Comparison of ENCODE assay signal across 24 cellular contexts in genomic region chr18:63457987-63458386, GRCh38. TPM values are rescaled to one million over a fixed set of nuclear protein-coding genes. Genes with fewer than 3 reads are reported as not detected.
"Had no signal": no experiment of that assay in that cellular context is flagged by ENCODE, and none has a peak within 500 bp of the region (broad histone marks: within the 10 kb centered on the region; RNA-seq: fewer than 3 reads in every experiment).

No MANE protein-coding gene starts in this region.

- H3K9me3 Mint-ChIP-seq: activated CD4-positive, alpha-beta T cell treated with anti-CD3 and anti-CD28 coated beads, Interleukin-2, amount 10 ng/mL, durations not matched to agents 7 days and 5 days; activated CD8-positive, alpha-beta T cell treated with anti-CD3 and anti-CD28 coated beads for 36 hours; activated naive CD8-positive, alpha-beta T cell treated with anti-CD3 and anti-CD28 coated beads, Interleukin-2, amount 50 U/mL, for 24 hours; activated T-helper 1 cell treated with anti-CD3 and anti-CD28 coated beads, Interleukin-12 subunit alpha, Interleukin-12 subunit beta, Interleukin-2, Interleukin-4 antibody, amounts not matched to agents 30 ng/mL and 10 ng/mL and 1 ng/mL, durations not matched to agents 14 hours and 24 hours and 36 hours; effector memory CD8-positive, alpha-beta T cell; natural killer cell had no signal

- H3K27me3 Mint-ChIP-seq: activated naive CD8-positive, alpha-beta T cell treated with anti-CD3 and anti-CD28 coated beads, Interleukin-2, amount 50 U/mL, for 24 hours had no signal

- H3K4me1 Mint-ChIP-seq: activated CD4-positive, alpha-beta T cell treated with anti-CD3 and anti-CD28 coated beads, Interleukin-2, amount 10 ng/mL, durations not matched to agents 7 days and 5 days; activated naive CD8-positive, alpha-beta T cell treated with anti-CD3 and anti-CD28 coated beads, Interleukin-2, amount 50 U/mL, for 24 hours; natural killer cell had no signal

- H3K4me3 Mint-ChIP-seq: activated CD4-positive, alpha-beta T cell treated with anti-CD3 and anti-CD28 coated beads, Interleukin-2, amount 10 ng/mL, durations not matched to agents 7 days and 5 days; activated CD8-positive, alpha-beta T cell treated with anti-CD3 and anti-CD28 coated beads for 36 hours; activated naive CD8-positive, alpha-beta T cell treated with anti-CD3 and anti-CD28 coated beads, Interleukin-2, amount 50 U/mL, for 24 hours; activated T-helper 1 cell treated with anti-CD3 and anti-CD28 coated beads, Interleukin-12 subunit alpha, Interleukin-12 subunit beta, Interleukin-2, Interleukin-4 antibody, amounts not matched to agents 30 ng/mL and 10 ng/mL and 1 ng/mL, durations not matched to agents 14 hours and 24 hours and 36 hours; effector memory CD8-positive, alpha-beta T cell; mesothelial cell of epicardium; natural killer cell had no signal

- H3K27ac ChIP-seq: body of pancreas, dorsolateral prefrontal cortex, left ventricle myocardium inferior, ovary, prostate gland, upper lobe of right lung, WERI-Rb-1 had no signal

- H3K27me3 ChIP-seq: body of pancreas, ovary, upper lobe of right lung had no signal

- H3K4me3 ChIP-seq: body of pancreas, dorsolateral prefrontal cortex, left ventricle myocardium inferior, ovary, prostate gland, upper lobe of right lung had no signal

- FAIRE-seq: endothelial cell of umbilical vein had no signal

- H3K4me1 ChIP-seq: left ventricle myocardium inferior, upper lobe of right lung had no signal

- H3K36me3 Mint-ChIP-seq: mesothelial cell of epicardium, natural killer cell had no signal

- H3K27ac Mint-ChIP-seq: activated CD4-positive, alpha-beta T cell treated with anti-CD3 and anti-CD28 coated beads, Interleukin-2, amount 10 ng/mL, durations not matched to agents 7 days and 5 days; activated CD8-positive, alpha-beta T cell treated with anti-CD3 and anti-CD28 coated beads for 36 hours; activated naive CD8-positive, alpha-beta T cell treated with anti-CD3 and anti-CD28 coated beads, Interleukin-2, amount 50 U/mL, for 24 hours; activated T-helper 1 cell treated with anti-CD3 and anti-CD28 coated beads, Interleukin-12 subunit alpha, Interleukin-12 subunit beta, Interleukin-2, Interleukin-4 antibody, amounts not matched to agents 30 ng/mL and 10 ng/mL and 1 ng/mL, durations not matched to agents 14 hours and 24 hours and 36 hours; effector memory CD8-positive, alpha-beta T cell; mesothelial cell of epicardium; natural killer cell had no signal

- ATAC-seq: activated CD8-positive, alpha-beta T cell treated with anti-CD3 and anti-CD28 coated beads for 36 hours; activated naive CD8-positive, alpha-beta T cell treated with anti-CD3 and anti-CD28 coated beads, Interleukin-2, amount 50 U/mL, for 24 hours; body of pancreas; effector memory CD8-positive, alpha-beta T cell; natural killer cell; stimulated activated naive CD8-positive, alpha-beta T cell treated with anti-CD3 and anti-CD28 coated beads, Interleukin-15, Interleukin-2, amounts not matched to agents 100 U/mL and 50 U/mL, for 24 hours; upper lobe of right lung had no signal

- H3K36me3 ChIP-seq: left ventricle myocardium inferior, ovary, prostate gland, upper lobe of right lung, WERI-Rb-1 had no signal

- H3K9me3 ChIP-seq: body of pancreas, left ventricle myocardium inferior, ovary, prostate gland, upper lobe of right lung had no signal

- DNase-seq: activated CD4-positive, alpha-beta T cell treated with anti-CD3 and anti-CD28 coated beads, Interleukin-2, amount 10 ng/mL, durations not matched to agents 7 days and 5 days; activated CD4-positive, CD25-positive, alpha-beta regulatory T cell treated with anti-CD3 and anti-CD28 coated beads, Interleukin-2, amount 50 U/mL, for 72 hours; activated CD8-positive, alpha-beta T cell treated with anti-CD3 and anti-CD28 coated beads for 36 hours; activated gamma-delta T cell; activated naive CD4-positive, alpha-beta T cell treated with anti-CD3 and anti-CD28 coated beads, Interleukin-2, amount 50 U/mL, for 16 hours; activated naive CD8-positive, alpha-beta T cell treated with anti-CD3 and anti-CD28 coated beads, Interleukin-2, amount 50 U/mL, for 24 hours; anterior cingulate cortex; body of pancreas; caudate nucleus; dorsolateral prefrontal cortex; effector memory CD8-positive, alpha-beta T cell; kidney glomerular epithelial cell; left ventricle myocardium inferior; natural killer cell; ovary; stimulated activated CD4-positive, alpha-beta T cell treated with anti-CD3 and anti-CD28 coated beads, Interleukin-4, amount 100 ng/mL, for 24 hours; stimulated activated naive CD8-positive, alpha-beta T cell treated with anti-CD3 and anti-CD28 coated beads, Interleukin-15, Interleukin-2, amounts not matched to agents 100 U/mL and 50 U/mL, for 24 hours; T-helper 2 cell; upper lobe of right lung; WERI-Rb-1 had no signal

RNA-seq across cellular contexts. Expression of gene SERPINB5, which starts 18.8 kb away (rescaled TPM):
- polyA plus RNA-seq: endothelial cell of umbilical vein had no signal
